ENCODE assay signal across 8 cellular contexts in the genomic region with DNA sequence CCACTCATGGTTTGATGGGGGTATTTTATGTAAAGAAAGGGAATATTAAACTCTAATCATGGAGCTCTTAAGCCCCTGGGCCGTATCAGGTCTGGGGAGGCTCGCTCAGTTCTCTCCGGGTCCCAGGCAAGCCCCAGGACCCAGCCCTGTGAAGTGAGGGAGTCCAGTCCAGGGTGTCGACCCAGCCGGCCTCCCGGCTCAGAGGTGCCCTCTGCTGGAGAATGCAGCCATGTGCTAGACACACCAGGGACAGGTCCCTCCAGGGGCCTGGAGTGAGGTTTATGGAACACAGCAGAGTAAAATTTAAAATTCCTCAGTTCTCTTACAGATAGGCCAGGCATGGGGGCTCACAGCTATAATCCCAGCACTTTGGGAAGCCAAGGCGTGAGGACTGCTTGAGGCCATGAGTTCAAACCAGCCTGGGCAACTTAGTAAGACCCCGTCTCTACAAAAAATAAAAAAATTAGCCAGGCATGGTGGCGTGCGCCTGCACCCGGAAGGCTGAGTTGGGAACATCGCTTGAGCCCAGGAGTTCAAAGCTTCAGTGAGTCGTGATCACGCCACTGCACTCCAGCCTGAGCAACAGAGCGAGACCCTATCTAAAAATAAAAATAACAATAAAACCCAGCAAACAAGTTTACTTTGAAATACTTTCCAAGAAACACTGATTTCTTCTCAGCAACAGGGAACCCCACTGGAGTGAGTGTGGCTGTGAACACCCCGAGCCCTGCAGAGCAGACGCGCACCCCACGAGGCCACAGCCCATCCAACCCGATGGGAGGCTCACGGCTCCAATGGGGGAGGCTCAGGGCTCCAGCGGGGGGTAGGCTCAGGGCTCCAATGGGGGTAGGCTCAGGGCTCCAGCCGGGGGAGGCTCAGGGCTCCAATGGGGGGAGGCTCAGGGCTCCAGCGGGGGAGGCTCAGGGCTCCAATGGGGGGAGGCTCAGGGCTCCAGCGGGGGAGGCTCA.
DNase-seq lines count a peak whose midpoint lies in the region; ATAC-seq and TF ChIP-seq lines count a peak whose summit lies in the region.

No MANE protein-coding gene starts in this region.

- DNase-seq in AML-193 (lab: John Stamatoyannopoulos, UW), result peak; percentile 38 to 49
- peak; percentile 32 for DNase-seq in NOMO-1 treated with DMSO at 0.1 percent for 48 hours (lab: John Stamatoyannopoulos, UW; ENCODE audit: unreplicated experiment)
- DNase-seq in activated CD8-positive, alpha-beta memory T cell treated with anti-CD3 and anti-CD28 coated beads, Interleukin-2, amount 50 U/mL, for 48 hours, result peak; percentile 85
- DNase-seq in erythroblast (lab: John Stamatoyannopoulos, UW), result peak; percentile 71 to 83
- peak; percentile 43 to 71 (median 60) for DNase-seq in naive thymus-derived CD4-positive, alpha-beta T cell
- peak; percentile 35 to 70 (median 56) for DNase-seq in stimulated activated naive CD4-positive, alpha-beta T cell (lab: John Stamatoyannopoulos, UW)
- no peak for DNase-seq in GF-D8 (lab: John Stamatoyannopoulos, UW)

- CTCF ChIA-PET in naive thymus-derived CD4-positive, alpha-beta T cell (lab: Charles Lee), result interaction anchor here (0.6 to 1.6 kb wide), 13 partner anchors 20 to 432 kb away, joined by 3 to 10 read pairs (median 4); no protein-coding TSS in a partner anchor

- no peaks in the 10 kb centered on the region for H3K9me3 ChIP-seq in naive thymus-derived CD4-positive, alpha-beta T cell (ENCODE audit: control insufficient read depth in 2 of 3, low read length in 3 of 3)

- peaks cover 14 to 79% (median 29%) of the 10 kb centered on the region in 3 experiments for H3K36me3 ChIP-seq in naive thymus-derived CD4-positive, alpha-beta T cell (ENCODE audit: control insufficient read depth in 2 of 3, insufficient read depth in 3 of 3, low read length in 3 of 3)

- POLR2A ChIA-PET in naive thymus-derived CD4-positive, alpha-beta T cell (lab: Charles Lee), result interaction anchor here (0.7 to 1.2 kb wide), 4 partner anchors 24 to 274 kb away, joined by 3 to 5 read pairs (median 4); a partner anchor contains a TSS

- no peak overlapping the region for H3K27ac ChIP-seq in naive thymus-derived CD4-positive, alpha-beta T cell (ENCODE audit: low read depth, low read length)

- intact Hi-C loops in naive thymus-derived CD4-positive, alpha-beta T cell (cut with micrococcal nuclease), result loop anchor here (1.0 to 2.0 kb wide), 4 partner anchors 25 to 49 kb away; no protein-coding TSS in a partner anchor

- H3K4me1 ChIP-seq in naive thymus-derived CD4-positive, alpha-beta T cell (ENCODE audit: control insufficient read depth in 2 of 2, insufficient read depth in 2 of 2, low read length in 2 of 2), result no peaks in the 10 kb centered on the region

- peaks cover 6 to 19% (median 13%) of the 10 kb centered on the region in 7 donors for H3K4me1 Mint-ChIP-seq in naive thymus-derived CD4-positive, alpha-beta T cell

- H3K4me3 ChIP-seq in naive thymus-derived CD4-positive, alpha-beta T cell (ENCODE audit: low read length), result no peak overlapping the region

- peak; percentile 60 for ATAC-seq in GM19328 (IDR thresholded peaks at IDR 0.05; ENCODE audit: unreplicated experiment)
- peak; percentile 89 for ATAC-seq in naive thymus-derived CD4-positive, alpha-beta T cell

- TF ChIP-seq POLR2A in erythroblast (IDR thresholded peaks at IDR 0.05; ENCODE audit: low read length), result no peak

- peaks cover 0 to 7% (median 0%) of the 10 kb centered on the region in 5 donors for H3K36me3 Mint-ChIP-seq in naive thymus-derived CD4-positive, alpha-beta T cell

- H3K27me3 Mint-ChIP-seq in naive thymus-derived CD4-positive, alpha-beta T cell, result no peaks in the 10 kb centered on the region

- H3K9me3 Mint-ChIP-seq in naive thymus-derived CD4-positive, alpha-beta T cell, result peaks cover 0 to 5% (median 0%) of the 10 kb centered on the region in 11 donors

- no peak overlapping the region for H3K4me3 Mint-ChIP-seq in naive thymus-derived CD4-positive, alpha-beta T cell

- peak overlapping the region in 8 of 9 donors; percentile 20 to 87 (median 55) for H3K27ac Mint-ChIP-seq in naive thymus-derived CD4-positive, alpha-beta T cell

- H3K27me3 ChIP-seq in naive thymus-derived CD4-positive, alpha-beta T cell (ENCODE audit: control insufficient read depth in 2 of 2, insufficient read depth in 2 of 2, low read length in 2 of 2), result no peaks in the 10 kb centered on the region
